2 cellular contexts compared by ENCODE assay signal in genomic region chr2:253202-253638, GRCh38.
A peak's percentile ranks its signal among the peaks of the same experiment; 100 is the strongest.
TF ChIP-seq lines count a peak whose summit lies in the region.

No MANE protein-coding gene starts in this region.

TF ChIP-seq in GM23338, 12 proteins besides CTCF, POLR2A, EP300 and RAD21 (continued from another document):
- TF ChIP-seq ZNF462 (CRISPR knock-in tag; IDR thresholded peaks at IDR 0.05): no peak
- TF ChIP-seq EZH2phosphoT487 (IDR thresholded peaks at IDR 0.05; ENCODE audit: unreplicated experiment): no peak
- TF ChIP-seq STAT1 (IDR thresholded peaks at IDR 0.05; ENCODE audit: unreplicated experiment): no peak
- no peak for TF ChIP-seq ZNF331 (CRISPR knock-in tag; IDR thresholded peaks at IDR 0.05; ENCODE audit: low read depth)
- TF ChIP-seq CREB1 (CRISPR knock-in tag; IDR thresholded peaks at IDR 0.05; ENCODE audit: low read depth): no peak
- no peak for TF ChIP-seq POLR2AphosphoS5 (IDR thresholded peaks at IDR 0.05; ENCODE audit: low read depth)
- no peak for TF ChIP-seq EZH2 (IDR thresholded peaks at IDR 0.05; ENCODE audit: low read depth, unreplicated experiment)
- TF ChIP-seq, protein P1, sequence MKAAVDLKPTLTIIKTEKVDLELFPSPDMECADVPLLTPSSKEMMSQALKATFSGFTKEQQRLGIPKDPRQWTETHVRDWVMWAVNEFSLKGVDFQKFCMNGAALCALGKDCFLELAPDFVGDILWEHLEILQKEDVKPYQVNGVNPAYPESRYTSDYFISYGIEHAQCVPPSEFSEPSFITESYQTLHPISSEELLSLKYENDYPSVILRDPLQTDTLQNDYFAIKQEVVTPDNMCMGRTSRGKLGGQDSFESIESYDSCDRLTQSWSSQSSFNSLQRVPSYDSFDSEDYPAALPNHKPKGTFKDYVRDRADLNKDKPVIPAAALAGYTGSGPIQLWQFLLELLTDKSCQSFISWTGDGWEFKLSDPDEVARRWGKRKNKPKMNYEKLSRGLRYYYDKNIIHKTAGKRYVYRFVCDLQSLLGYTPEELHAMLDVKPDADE (IDR thresholded peaks at IDR 0.05): no peak
- TF ChIP-seq JUNB (IDR thresholded peaks at IDR 0.05; ENCODE audit: unreplicated experiment): no peak

TF ChIP-seq in K562, 482 proteins besides CTCF, POLR2A, EP300 and RAD21 (continued from another document and continues in another):
- TF ChIP-seq, protein P2, sequence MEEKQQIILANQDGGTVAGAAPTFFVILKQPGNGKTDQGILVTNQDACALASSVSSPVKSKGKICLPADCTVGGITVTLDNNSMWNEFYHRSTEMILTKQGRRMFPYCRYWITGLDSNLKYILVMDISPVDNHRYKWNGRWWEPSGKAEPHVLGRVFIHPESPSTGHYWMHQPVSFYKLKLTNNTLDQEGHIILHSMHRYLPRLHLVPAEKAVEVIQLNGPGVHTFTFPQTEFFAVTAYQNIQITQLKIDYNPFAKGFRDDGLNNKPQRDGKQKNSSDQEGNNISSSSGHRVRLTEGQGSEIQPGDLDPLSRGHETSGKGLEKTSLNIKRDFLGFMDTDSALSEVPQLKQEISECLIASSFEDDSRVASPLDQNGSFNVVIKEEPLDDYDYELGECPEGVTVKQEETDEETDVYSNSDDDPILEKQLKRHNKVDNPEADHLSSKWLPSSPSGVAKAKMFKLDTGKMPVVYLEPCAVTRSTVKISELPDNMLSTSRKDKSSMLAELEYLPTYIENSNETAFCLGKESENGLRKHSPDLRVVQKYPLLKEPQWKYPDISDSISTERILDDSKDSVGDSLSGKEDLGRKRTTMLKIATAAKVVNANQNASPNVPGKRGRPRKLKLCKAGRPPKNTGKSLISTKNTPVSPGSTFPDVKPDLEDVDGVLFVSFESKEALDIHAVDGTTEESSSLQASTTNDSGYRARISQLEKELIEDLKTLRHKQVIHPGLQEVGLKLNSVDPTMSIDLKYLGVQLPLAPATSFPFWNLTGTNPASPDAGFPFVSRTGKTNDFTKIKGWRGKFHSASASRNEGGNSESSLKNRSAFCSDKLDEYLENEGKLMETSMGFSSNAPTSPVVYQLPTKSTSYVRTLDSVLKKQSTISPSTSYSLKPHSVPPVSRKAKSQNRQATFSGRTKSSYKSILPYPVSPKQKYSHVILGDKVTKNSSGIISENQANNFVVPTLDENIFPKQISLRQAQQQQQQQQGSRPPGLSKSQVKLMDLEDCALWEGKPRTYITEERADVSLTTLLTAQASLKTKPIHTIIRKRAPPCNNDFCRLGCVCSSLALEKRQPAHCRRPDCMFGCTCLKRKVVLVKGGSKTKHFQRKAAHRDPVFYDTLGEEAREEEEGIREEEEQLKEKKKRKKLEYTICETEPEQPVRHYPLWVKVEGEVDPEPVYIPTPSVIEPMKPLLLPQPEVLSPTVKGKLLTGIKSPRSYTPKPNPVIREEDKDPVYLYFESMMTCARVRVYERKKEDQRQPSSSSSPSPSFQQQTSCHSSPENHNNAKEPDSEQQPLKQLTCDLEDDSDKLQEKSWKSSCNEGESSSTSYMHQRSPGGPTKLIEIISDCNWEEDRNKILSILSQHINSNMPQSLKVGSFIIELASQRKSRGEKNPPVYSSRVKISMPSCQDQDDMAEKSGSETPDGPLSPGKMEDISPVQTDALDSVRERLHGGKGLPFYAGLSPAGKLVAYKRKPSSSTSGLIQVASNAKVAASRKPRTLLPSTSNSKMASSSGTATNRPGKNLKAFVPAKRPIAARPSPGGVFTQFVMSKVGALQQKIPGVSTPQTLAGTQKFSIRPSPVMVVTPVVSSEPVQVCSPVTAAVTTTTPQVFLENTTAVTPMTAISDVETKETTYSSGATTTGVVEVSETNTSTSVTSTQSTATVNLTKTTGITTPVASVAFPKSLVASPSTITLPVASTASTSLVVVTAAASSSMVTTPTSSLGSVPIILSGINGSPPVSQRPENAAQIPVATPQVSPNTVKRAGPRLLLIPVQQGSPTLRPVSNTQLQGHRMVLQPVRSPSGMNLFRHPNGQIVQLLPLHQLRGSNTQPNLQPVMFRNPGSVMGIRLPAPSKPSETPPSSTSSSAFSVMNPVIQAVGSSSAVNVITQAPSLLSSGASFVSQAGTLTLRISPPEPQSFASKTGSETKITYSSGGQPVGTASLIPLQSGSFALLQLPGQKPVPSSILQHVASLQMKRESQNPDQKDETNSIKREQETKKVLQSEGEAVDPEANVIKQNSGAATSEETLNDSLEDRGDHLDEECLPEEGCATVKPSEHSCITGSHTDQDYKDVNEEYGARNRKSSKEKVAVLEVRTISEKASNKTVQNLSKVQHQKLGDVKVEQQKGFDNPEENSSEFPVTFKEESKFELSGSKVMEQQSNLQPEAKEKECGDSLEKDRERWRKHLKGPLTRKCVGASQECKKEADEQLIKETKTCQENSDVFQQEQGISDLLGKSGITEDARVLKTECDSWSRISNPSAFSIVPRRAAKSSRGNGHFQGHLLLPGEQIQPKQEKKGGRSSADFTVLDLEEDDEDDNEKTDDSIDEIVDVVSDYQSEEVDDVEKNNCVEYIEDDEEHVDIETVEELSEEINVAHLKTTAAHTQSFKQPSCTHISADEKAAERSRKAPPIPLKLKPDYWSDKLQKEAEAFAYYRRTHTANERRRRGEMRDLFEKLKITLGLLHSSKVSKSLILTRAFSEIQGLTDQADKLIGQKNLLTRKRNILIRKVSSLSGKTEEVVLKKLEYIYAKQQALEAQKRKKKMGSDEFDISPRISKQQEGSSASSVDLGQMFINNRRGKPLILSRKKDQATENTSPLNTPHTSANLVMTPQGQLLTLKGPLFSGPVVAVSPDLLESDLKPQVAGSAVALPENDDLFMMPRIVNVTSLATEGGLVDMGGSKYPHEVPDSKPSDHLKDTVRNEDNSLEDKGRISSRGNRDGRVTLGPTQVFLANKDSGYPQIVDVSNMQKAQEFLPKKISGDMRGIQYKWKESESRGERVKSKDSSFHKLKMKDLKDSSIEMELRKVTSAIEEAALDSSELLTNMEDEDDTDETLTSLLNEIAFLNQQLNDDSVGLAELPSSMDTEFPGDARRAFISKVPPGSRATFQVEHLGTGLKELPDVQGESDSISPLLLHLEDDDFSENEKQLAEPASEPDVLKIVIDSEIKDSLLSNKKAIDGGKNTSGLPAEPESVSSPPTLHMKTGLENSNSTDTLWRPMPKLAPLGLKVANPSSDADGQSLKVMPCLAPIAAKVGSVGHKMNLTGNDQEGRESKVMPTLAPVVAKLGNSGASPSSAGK (IDR thresholded peaks at IDR 0.05): no peak
- TF ChIP-seq SREBF1 (IDR thresholded peaks at IDR 0.05; ENCODE audit: borderline replicate concordance, low read depth, low read length): no peak
- TF ChIP-seq HLTF (IDR thresholded peaks at IDR 0.05): no peak
- no peak for TF ChIP-seq RB1 (IDR thresholded peaks at IDR 0.05; ENCODE audit: low read depth)
- no peak for TF ChIP-seq ATF2 (CRISPR knock-in tag; IDR thresholded peaks at IDR 0.05)
- no peak for TF ChIP-seq BRD9 (IDR thresholded peaks at IDR 0.05; ENCODE audit: low read depth, partially characterized antibody)
- TF ChIP-seq GTF2E2 (tag; IDR thresholded peaks at IDR 0.05): no peak
- no peak for TF ChIP-seq NFE2 (IDR thresholded peaks at IDR 0.05; ENCODE audit: low read depth)
- TF ChIP-seq ADNP (tag; IDR thresholded peaks at IDR 0.05): no peak
- TF ChIP-seq YY1 (IDR thresholded peaks at IDR 0.05; ENCODE audit: borderline replicate concordance in 1 of 3, control insufficient read depth in 1 of 3, extremely low read depth in 1 of 3, insufficient read depth in 3 of 3, insufficient read length in 1 of 3, insufficient replicate concordance in 2 of 3, low read depth in 1 of 3, low read length in 2 of 3): peak in 1 of 3 experiments; percentile 51
- TF ChIP-seq NELFE (IDR thresholded peaks at IDR 0.05; ENCODE audit: insufficient read depth, insufficient read length): no peak
- no peak for TF ChIP-seq ESRRA (IDR thresholded peaks at IDR 0.05; ENCODE audit: borderline replicate concordance, low read depth)
- TF ChIP-seq MTA3 (IDR thresholded peaks at IDR 0.05; ENCODE audit: borderline replicate concordance): no peak
- TF ChIP-seq, protein P3, sequence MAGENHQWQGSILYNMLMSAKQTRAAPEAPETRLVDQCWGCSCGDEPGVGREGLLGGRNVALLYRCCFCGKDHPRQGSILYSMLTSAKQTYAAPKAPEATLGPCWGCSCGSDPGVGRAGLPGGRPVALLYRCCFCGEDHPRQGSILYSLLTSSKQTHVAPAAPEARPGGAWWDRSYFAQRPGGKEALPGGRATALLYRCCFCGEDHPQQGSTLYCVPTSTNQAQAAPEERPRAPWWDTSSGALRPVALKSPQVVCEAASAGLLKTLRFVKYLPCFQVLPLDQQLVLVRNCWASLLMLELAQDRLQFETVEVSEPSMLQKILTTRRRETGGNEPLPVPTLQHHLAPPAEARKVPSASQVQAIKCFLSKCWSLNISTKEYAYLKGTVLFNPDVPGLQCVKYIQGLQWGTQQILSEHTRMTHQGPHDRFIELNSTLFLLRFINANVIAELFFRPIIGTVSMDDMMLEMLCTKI (IDR thresholded peaks at IDR 0.05; ENCODE audit: partially characterized antibody): no peak
- no peak for TF ChIP-seq NR4A1 (CRISPR knock-in tag; IDR thresholded peaks at IDR 0.05)
- TF ChIP-seq NR4A1 (tag; IDR thresholded peaks at IDR 0.05): 0 out of 2 replicates have a peak, but pooled peaks have one; percentile 50
- no peak for TF ChIP-seq PKNOX1 (IDR thresholded peaks at IDR 0.05)
- TF ChIP-seq FUS (optimal IDR thresholded peaks at IDR 0.05; ENCODE audit: low read depth, low read length): no peak
- TF ChIP-seq MYC (IDR thresholded peaks at IDR 0.05; ENCODE audit: low read depth, low read length): no peak
- TF ChIP-seq MYC (CRISPR knock-in tag; IDR thresholded peaks at IDR 0.05; ENCODE audit: borderline replicate concordance, low read depth): no peak
- no peak for TF ChIP-seq CEBPZ (IDR thresholded peaks at IDR 0.05; ENCODE audit: borderline replicate concordance, low read depth, low read length)
- TF ChIP-seq MYBL2 (IDR thresholded peaks at IDR 0.05; ENCODE audit: low read depth): no peak
- no peak for TF ChIP-seq MYBL2 (CRISPR knock-in tag; IDR thresholded peaks at IDR 0.05; ENCODE audit: borderline replicate concordance)
- TF ChIP-seq NR2C1 (IDR thresholded peaks at IDR 0.05): no peak
- TF ChIP-seq NR2C1 (tag; IDR thresholded peaks at IDR 0.05): 0 out of 2 replicates have a peak, but pooled peaks have one; percentile 50
- TF ChIP-seq TSC22D4 (tag; IDR thresholded peaks at IDR 0.05): no peak
- TF ChIP-seq ZNF253 (CRISPR knock-in tag; conservative IDR thresholded peaks at IDR 0.05): no peak
- no peak for TF ChIP-seq ZNF354B (CRISPR knock-in tag; IDR thresholded peaks at IDR 0.05)
- peak; percentile 89 for TF ChIP-seq RFX1 (IDR thresholded peaks at IDR 0.05)
- no peak for TF ChIP-seq CTBP1 (IDR thresholded peaks at IDR 0.05; ENCODE audit: borderline replicate concordance)
- TF ChIP-seq ETV6 (IDR thresholded peaks at IDR 0.05; ENCODE audit: borderline replicate concordance in 1 of 2, low read depth in 2 of 2, low read length in 1 of 2): no peak
- TF ChIP-seq ETV6 (CRISPR knock-in tag; IDR thresholded peaks at IDR 0.05; ENCODE audit: borderline replicate concordance): no peak
- TF ChIP-seq LCOR (CRISPR knock-in tag; IDR thresholded peaks at IDR 0.05): no peak
